1 cellular context compared by ENCODE assay signal in genomic region chr4:71201817-71202576, GRCh38.
TF ChIP-seq lines count a peak whose summit lies in the region.

No MANE protein-coding gene starts in this region.

TF ChIP-seq in WTC11, 78 proteins besides CTCF, POLR2A, EP300 and RAD21 (continued from another document):
- TF ChIP-seq ARID4B (CRISPR knock-in tag; IDR thresholded peaks at IDR 0.05; ENCODE audit: borderline replicate concordance) (no peak), PREB (CRISPR knock-in tag; IDR thresholded peaks at IDR 0.05; ENCODE audit: borderline replicate concordance) (no peak), NR3C1 (CRISPR knock-in tag; conservative IDR thresholded peaks at IDR 0.05; ENCODE audit: low read depth) (no peak), CREM (CRISPR knock-in tag; IDR thresholded peaks at IDR 0.05) (no peak), ZNF138 (CRISPR knock-in tag; conservative IDR thresholded peaks at IDR 0.05) (no peak), ATF1 (CRISPR knock-in tag; IDR thresholded peaks at IDR 0.05) (no peak), CDX4 (CRISPR knock-in tag; IDR thresholded peaks at IDR 0.05; ENCODE audit: borderline replicate concordance) (no peak)
TF ChIP-seq in WTC11: peak in this region for 0.
